Comparison of ENCODE assay signal across 16 cellular contexts in genomic region chr14:95481391-95482022, GRCh38. TPM values are rescaled to one million over a fixed set of nuclear protein-coding genes. Genes with fewer than 3 reads are reported as not detected.
DNase-seq lines count a peak whose midpoint lies in the region; ATAC-seq and TF ChIP-seq lines count a peak whose summit lies in the region.
"Had no signal": no experiment of that assay in that cellular context is flagged by ENCODE, and none has a peak within 500 bp of the region (broad histone marks: within the 10 kb centered on the region; RNA-seq: fewer than 3 reads in every experiment).

No MANE protein-coding gene starts in this region.

- peaks cover 8% of the 10 kb centered on the region for H3F3A ChIP-seq in SK-N-SH (replicated peaks; ENCODE audit: insufficient read depth)

- no peak overlapping the region for H3K56ac ChIP-seq in IMR-90 (ENCODE audit: extremely low read depth, insufficient read depth, low read length)

- H3K23ac ChIP-seq in IMR-90 (ENCODE audit: low read depth, low read length) = no peak overlapping the region

- intact Hi-C loops in IMR-90 (cut with micrococcal nuclease) = no loop called here
- intact Hi-C loops in OCI-LY7 (cut with micrococcal nuclease; ENCODE audit: unreplicated experiment) = no loop called here

- H3K4me2 ChIP-seq in SK-N-SH (no peak overlapping the region), IMR-90 (ENCODE audit: low read depth, low read length) (no peak overlapping the region), OCI-LY7 (ENCODE audit: low read length) (no peak overlapping the region)
- H3K4me2 ChIP-seq: neural progenitor cell had no signal

- H3K36me3 ChIP-seq in SK-N-SH (replicated peaks in 1 of 2; ENCODE audit: control insufficient read depth in 1 of 2, insufficient read depth in 2 of 2, low read length in 1 of 2) (no peaks in the 10 kb centered on the region), IMR-90 (ENCODE audit: control insufficient read depth, insufficient read depth, low read length) (no peaks in the 10 kb centered on the region), skeletal muscle tissue (ENCODE audit: control insufficient read depth in 3 of 3, insufficient read depth in 3 of 3, low read length in 3 of 3) (no peaks in the 10 kb centered on the region), OCI-LY7 (ENCODE audit: insufficient read depth, low read length) (no peaks in the 10 kb centered on the region)
- peaks cover 7% of the 10 kb centered on the region for H3K36me3 ChIP-seq in effector memory CD4-positive, alpha-beta T cell (ENCODE audit: control insufficient read depth, insufficient read depth, low read length)
- H3K36me3 ChIP-seq: neural progenitor cell had no signal

- H2BK15ac ChIP-seq in IMR-90 (ENCODE audit: low read depth, low read length) = no peak overlapping the region

- H3K79me1 ChIP-seq in IMR-90 (ENCODE audit: low read depth in 1 of 2, low read length in 2 of 2) = peaks cover 4 to 85% of the 10 kb centered on the region in 2 experiments; a peak in 2 of 4 replicates

- TF ChIP-seq CTCF in SK-N-SH (IDR thresholded peaks at IDR 0.05) = no peak
- no peak for TF ChIP-seq CTCF in IMR-90 (conservative IDR thresholded peaks at IDR 0.05; ENCODE audit: low read depth, low read length)
- no peak for TF ChIP-seq CTCF in OCI-LY7 (conservative IDR thresholded peaks at IDR 0.05; ENCODE audit: low read length)

- H4K20me1 ChIP-seq in SK-N-SH (ENCODE audit: insufficient read depth) (no peaks in the 10 kb centered on the region), IMR-90 (ENCODE audit: insufficient read depth, low read length) (peaks cover 6% of the 10 kb centered on the region; the same call in 1 of the 2 replicates), OCI-LY7 (ENCODE audit: insufficient read depth, low read length) (no peaks in the 10 kb centered on the region)

- TF ChIP-seq RAD21 in SK-N-SH (IDR thresholded peaks at IDR 0.05; ENCODE audit: low read length) = no peak
- no peak for TF ChIP-seq RAD21 in IMR-90 (IDR thresholded peaks at IDR 0.05; ENCODE audit: low read length)

- H3K4me3 ChIP-seq in SK-N-SH (ENCODE audit: low read depth in 2 of 2, low read length in 1 of 2) = no peak overlapping the region
- H3K4me3 ChIP-seq in IMR-90 (ENCODE audit: insufficient read depth, low read depth, low read length) = no peak overlapping the region
- H3K4me3 ChIP-seq in effector memory CD4-positive, alpha-beta T cell (ENCODE audit: insufficient read depth, low read depth, low read length, poor library complexity, severe bottlenecking) = no peak overlapping the region
- H3K4me3 ChIP-seq in skeletal muscle tissue (ENCODE audit: low read length in 3 of 3) = no peak overlapping the region
- H3K4me3 ChIP-seq in OCI-LY7 (ENCODE audit: low read depth, low read length, poor library complexity, severe bottlenecking) = no peak overlapping the region
- H3K4me3 ChIP-seq: neural progenitor cell had no signal

- H3K9me1 ChIP-seq in IMR-90 (ENCODE audit: insufficient read depth, low read length) = peaks cover 33% of the 10 kb centered on the region

- dilution Hi-C loops in IMR-90 (cut with HindIII; ENCODE audit: low sequenced_read_pairs, unreplicated experiment) = no loop called here

- WGBS in SK-N-SH (ENCODE audit: low lambda C conversion rate) = 84% methylated on average over 7 of the region's 18 CpGs
- WGBS in IMR-90 (ENCODE audit: extremely low coverage in 2 of 2, insufficient read length in 1 of 2), 2 experiments = 97% methylated on average over 5 of the region's 18 CpGs; no CpG with 5 or more reads in 1 of the 2 experiments

- peak in 1 of 2 experiments; percentile 64; a peak in 1 of 4 replicates for TF ChIP-seq EP300 in SK-N-SH (IDR thresholded peaks at IDR 0.05; ENCODE audit: borderline replicate concordance in 1 of 2, low read depth in 1 of 2, low read length in 1 of 2)

- H2AFZ ChIP-seq in SK-N-SH (ENCODE audit: low read depth) = no peak overlapping the region
- H2AFZ ChIP-seq in IMR-90 (replicated peaks; ENCODE audit: low read length, poor library complexity) = no peak overlapping the region
- H2AFZ ChIP-seq in OCI-LY7 (ENCODE audit: low read length) = no peak overlapping the region
- H2AFZ ChIP-seq: neural progenitor cell had no signal

- no peak overlapping the region for H4K5ac ChIP-seq in IMR-90 (ENCODE audit: low read depth, low read length)

- H3K4ac ChIP-seq in IMR-90 (ENCODE audit: low read depth, low read length) = peak overlapping the region; percentile 19; the same call in 1 of the 2 replicates

- H2AK9ac ChIP-seq in IMR-90 (replicated peaks; ENCODE audit: low read depth, low read length, poor library complexity) = no peak overlapping the region

- H3K27ac ChIP-seq in SK-N-SH (ENCODE audit: low read depth in 2 of 2, low read length in 1 of 2) (peak overlapping the region in 1 of 2 experiments; percentile 16; a peak in 1 of 4 replicates), IMR-90 (ENCODE audit: insufficient read depth, low read length) (no peak overlapping the region), skeletal muscle tissue (ENCODE audit: low read depth, low read length) (peak overlapping the region; percentile 61), OCI-LY7 (ENCODE audit: low read depth, low read length, poor library complexity, severe bottlenecking) (no peak overlapping the region)
- peak overlapping the region; percentile 73 for H3K27ac ChIP-seq in effector memory CD4-positive, alpha-beta T cell (ENCODE audit: insufficient read depth, low read length, poor library complexity, severe bottlenecking)
- H3K27ac ChIP-seq: neural progenitor cell had no signal

- H2BK120ac ChIP-seq in IMR-90 (ENCODE audit: low read depth, low read length) = peak overlapping the region; percentile 18

- H3K9me2 ChIP-seq in SK-N-SH = no peaks in the 10 kb centered on the region
- H3K9me2 ChIP-seq in OCI-LY7 (ENCODE audit: insufficient read depth, low read length) = no peaks in the 10 kb centered on the region

- H3K79me2 ChIP-seq in SK-N-SH (ENCODE audit: insufficient read depth) (peaks cover 3% of the 10 kb centered on the region; the same call in 1 of the 2 replicates), OCI-LY7 (ENCODE audit: insufficient read depth, low read depth, low read length) (no peaks in the 10 kb centered on the region)

- H2AK5ac ChIP-seq in IMR-90 (ENCODE audit: low read depth, low read length) = peak overlapping the region; percentile 45; the same call in 1 of the 2 replicates

- ATAC-seq in SK-N-SH treated with all-trans-retinoic acid at 6 μM for 48 hours = no peak
- no peak for ATAC-seq in IMR-90 (ENCODE audit: low read depth)
- ATAC-seq: left lobe of liver, Panc1 had no signal

- H4K91ac ChIP-seq in IMR-90 (ENCODE audit: insufficient read depth, low read depth, low read length) = no peak overlapping the region

- no peak for TF ChIP-seq POLR2A in IMR-90 (IDR thresholded peaks at IDR 0.05; ENCODE audit: low read depth, low read length)

- DNase-seq in SK-N-SH (peak; percentile 69), IMR-90 (no peak), NCI-H187 treated with DMSO at 0.1 percent for 48 hours (lab: John Stamatoyannopoulos, UW) (no peak), OCI-LY7 (ENCODE audit: low spot score) (no peak)
- DNase-seq in effector memory CD4-positive, alpha-beta T cell = no peak
- no peak for DNase-seq in stimulated activated naive CD4-positive, alpha-beta T cell treated with Interleukin-2 at 50 U/mL for 16 hours (lab: John Stamatoyannopoulos, UW)
- DNase-seq: hypothalamus, NCI-H1048, NCI-H510A treated with DMSO at 0.1 percent for 48 hours, T1000 had no signal

- H2BK5ac ChIP-seq in IMR-90 (ENCODE audit: low read depth, low read length, poor library complexity, severe bottlenecking) = no peak overlapping the region

- 0 out of 2 replicates have a peak overlapping the region, but pooled peaks have one; percentile 14 for H2BK20ac ChIP-seq in IMR-90 (ENCODE audit: low read depth, low read length)

- BruUV-seq in IMR-90 (replicated peaks; lab: Mats Ljungman, UMichigan) = no TSS peak
- no TSS peak for BruUV-seq in OCI-LY7 (replicated peaks; lab: Mats Ljungman, UMichigan)

- H3K18ac ChIP-seq in IMR-90 (ENCODE audit: low read depth, low read length) = no peak overlapping the region

- H4K8ac ChIP-seq in IMR-90 (ENCODE audit: low read depth in 2 of 2, low read length in 2 of 2) = no peak overlapping the region

- H3K9me3 ChIP-seq in SK-N-SH (no peaks in the 10 kb centered on the region), IMR-90 (ENCODE audit: control insufficient read depth, insufficient read depth, low read length) (no peaks in the 10 kb centered on the region), skeletal muscle tissue (ENCODE audit: control insufficient read depth in 3 of 3, low read length in 3 of 3) (no peaks in the 10 kb centered on the region), OCI-LY7 (ENCODE audit: low read length) (no peaks in the 10 kb centered on the region)
- H3K9me3 ChIP-seq in effector memory CD4-positive, alpha-beta T cell (ENCODE audit: control insufficient read depth, low read length) = no peaks in the 10 kb centered on the region

- H3K27me3 ChIP-seq in SK-N-SH (ENCODE audit: insufficient read depth) (no peaks in the 10 kb centered on the region), IMR-90 (ENCODE audit: control insufficient read depth, insufficient read depth, low read length) (no peaks in the 10 kb centered on the region), skeletal muscle tissue (ENCODE audit: control insufficient read depth in 3 of 3, insufficient read depth in 3 of 3, low read length in 3 of 3) (no peaks in the 10 kb centered on the region)
- no peaks in the 10 kb centered on the region for H3K27me3 ChIP-seq in effector memory CD4-positive, alpha-beta T cell (replicated peaks; ENCODE audit: control insufficient read depth, insufficient read depth, low read length, poor library complexity, severe bottlenecking)
- H3K27me3 ChIP-seq: neural progenitor cell had no signal

- no peak overlapping the region for H3K14ac ChIP-seq in IMR-90 (replicated peaks; ENCODE audit: low read depth, low read length)

- POLR2A ChIA-PET in SK-N-SH (lab: Yijun Ruan, JAX) (interaction anchor here (1.3 kb wide), 1 partner anchor 9 kb away, joined by 4 read pairs; no protein-coding TSS in a partner anchor), IMR-90 (lab: Charles Lee; ENCODE audit: unreplicated experiment) (no interaction called here), OCI-LY7 (lab: Charles Lee) (interaction anchor here (0.5 to 0.9 kb wide), 3 partner anchors 9 to 341 kb away, joined by 3 read pairs; no protein-coding TSS in a partner anchor)

- H3K4me1 ChIP-seq in SK-N-SH (ENCODE audit: control insufficient read depth in 1 of 2, insufficient read depth in 2 of 2, low read depth in 1 of 2, low read length in 1 of 2) = peaks cover 18 to 38% of the 10 kb centered on the region in 2 experiments; a peak in 2 of 4 replicates
- peaks cover 29% of the 10 kb centered on the region for H3K4me1 ChIP-seq in IMR-90 (ENCODE audit: control insufficient read depth, insufficient read depth, low read length)
- peaks cover 32% of the 10 kb centered on the region for H3K4me1 ChIP-seq in effector memory CD4-positive, alpha-beta T cell (ENCODE audit: control insufficient read depth, insufficient read depth, low read length, poor library complexity, severe bottlenecking)
- peaks cover 40 to 51% (median 42%) of the 10 kb centered on the region in 3 donors for H3K4me1 ChIP-seq in skeletal muscle tissue (ENCODE audit: control insufficient read depth in 3 of 3, insufficient read depth in 3 of 3, low read length in 3 of 3)
- peaks cover 40% of the 10 kb centered on the region for H3K4me1 ChIP-seq in OCI-LY7 (ENCODE audit: insufficient read depth, low read length, poor library complexity, severe bottlenecking)

- H3K9ac ChIP-seq in SK-N-SH = no peak overlapping the region
- H3K9ac ChIP-seq in IMR-90 (ENCODE audit: low read depth, low read length) = no peak overlapping the region
- no peak overlapping the region for H3K9ac ChIP-seq in skeletal muscle tissue (ENCODE audit: low read depth in 1 of 3, low read length in 3 of 3)
- H3K9ac ChIP-seq: neural progenitor cell had no signal

- CTCF ChIA-PET in SK-N-SH (lab: Yijun Ruan, JAX) (interaction anchor here (0.8 to 1.4 kb wide), 3 partner anchors 15 to 1542 kb away, joined by 3 to 8 read pairs (median 3); no protein-coding TSS in a partner anchor), IMR-90 (lab: Yijun Ruan, JAX) (no interaction called here), OCI-LY7 (lab: Charles Lee; ENCODE audit: unreplicated experiment) (no interaction called here)

- in situ Hi-C loops in IMR-90 (cut with MboI; ENCODE audit: low sequenced_read_pairs) = no loop called here

RNA-seq across cellular contexts. Expression of gene SYNE3, which starts 34.9 kb away (rescaled TPM):
- polyA plus RNA-seq in SK-N-SH (2012; rRNA removed) (1.8 and 2.0 TPM in 2 replicates), IMR-90 (2012; rRNA removed) (2.9 and 3.1 TPM in 2 replicates)
- polyA plus RNA-seq in SK-N-SH (2012; cell fraction: cytosol; rRNA removed) = 0.80 and 1.3 TPM in 2 replicates
- polyA plus RNA-seq in SK-N-SH (2012; cell fraction: nucleus; rRNA removed) = 3.0 and 3.6 TPM in 2 replicates
- total RNA-seq in IMR-90 (2012; rRNA removed) (5.0 TPM in 2 replicates), skeletal muscle tissue (21.4 TPM), OCI-LY7 (2022) (4.1 and 4.5 TPM in 2 replicates)
- 1.9 and 2.6 TPM in 2 replicates for polyA plus RNA-seq in IMR-90 (2012; cell fraction: cytosol; rRNA removed)
- polyA plus RNA-seq in IMR-90 (2012; cell fraction: nucleus; rRNA removed; ENCODE audit: low replicate concordance) = 6.1 and 7.9 TPM in 2 replicates
- total RNA-seq in OCI-LY7 (2014; rRNA removed; shearing (Covaris generic)) = 0.26 and 0.60 TPM in 2 replicates
- total RNA-seq: epithelial cell of proximal tubule had no signal

RNA-seq across cellular contexts. Expression of gene GLRX5, which starts 53.3 kb away (rescaled TPM):
- polyA plus RNA-seq in SK-N-SH (2012; rRNA removed) (29.1 and 31.4 TPM in 2 replicates), IMR-90 (2012; rRNA removed) (31.7 and 40.4 TPM in 2 replicates)
- 45.1 and 60.1 TPM in 2 replicates for polyA plus RNA-seq in SK-N-SH (2012; cell fraction: cytosol; rRNA removed)
- polyA plus RNA-seq in SK-N-SH (2012; cell fraction: nucleus; rRNA removed) = 6.3 and 10.9 TPM in 2 replicates
- total RNA-seq in IMR-90 (2012; rRNA removed) (32.4 and 59.2 TPM in 2 replicates), skeletal muscle tissue (74.1 TPM), OCI-LY7 (2022) (78.4 and 82.6 TPM in 2 replicates)
- polyA plus RNA-seq in IMR-90 (2012; cell fraction: cytosol; rRNA removed) = 13.3 and 15.9 TPM in 2 replicates
- 5.0 and 14.4 TPM in 2 replicates for polyA plus RNA-seq in IMR-90 (2012; cell fraction: nucleus; rRNA removed; ENCODE audit: low replicate concordance)
- 59.6 and 68.2 TPM in 2 replicates for total RNA-seq in OCI-LY7 (2014; rRNA removed; shearing (Covaris generic))

Comparison
In these comparisons a context has a peak if more than half of its experiments do, and no peak if none do; other contexts are left out.
1. H3K27ac ChIP-seq: peak in effector memory CD4-positive, alpha-beta T cell (single experiment) and skeletal muscle tissue (single experiment); none in IMR-90 (single experiment) and OCI-LY7 (single experiment).